Comparison of ENCODE assay signal across 18 cellular contexts in the genomic region with DNA sequence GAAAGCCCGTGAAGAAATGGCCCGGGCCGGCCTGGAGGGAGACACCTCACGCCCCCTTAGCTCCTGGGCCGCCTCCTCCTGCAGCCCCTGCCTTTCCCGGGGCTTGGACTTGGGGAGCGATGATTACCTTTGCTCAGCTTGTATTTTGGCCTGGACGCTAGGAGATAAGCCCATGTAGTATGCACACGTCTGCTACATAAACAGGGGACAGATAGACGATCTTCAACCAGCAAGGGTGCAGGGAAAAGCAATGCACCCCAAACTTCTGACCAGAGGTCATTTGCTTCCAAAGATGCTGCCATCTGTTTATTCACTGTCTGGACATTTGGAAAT. TPM values are rescaled to one million over a fixed set of nuclear protein-coding genes. Genes with fewer than 3 reads are reported as not detected.
DNase-seq lines count a peak whose midpoint lies in the region; ATAC-seq and TF ChIP-seq lines count a peak whose summit lies in the region.
"Had no signal": no experiment of that assay in that cellular context is flagged by ENCODE, and none has a peak within 500 bp of the region (broad histone marks: within the 10 kb centered on the region; RNA-seq: fewer than 3 reads in every experiment).

No MANE protein-coding gene starts in this region.

- H2AFZ ChIP-seq in SU-DHL-6 (ENCODE audit: low read depth, low read length, severe bottlenecking): no peak overlapping the region

- peak; percentile 66 for DNase-seq in DMS 273 (lab: John Stamatoyannopoulos, UW; ENCODE audit: unreplicated experiment)
- DNase-seq in DMS 273 treated with DMSO at 0.1 percent for 48 hours (lab: John Stamatoyannopoulos, UW): no peak
- no peak for DNase-seq in mesothelial cell of epicardium (ENCODE audit: low spot score in 2 of 2, unreplicated experiment in 2 of 2)
- DNase-seq in NCI-H1694 treated with DMSO at 0.1 percent for 48 hours (lab: John Stamatoyannopoulos, UW): no peak
- DNase-seq: activated CD8-positive, alpha-beta memory T cell treated with anti-CD3 and anti-CD28 coated beads for 24 hours; GOT3; lower lobe of right lung; NCI-H446 treated with DMSO at 0.1 percent for 48 hours; stimulated activated CD4-positive, alpha-beta T cell treated with anti-CD3 and anti-CD28 coated beads, Interleukin-12 subunit alpha, Interleukin-12 subunit beta, amount 100 ng/mL, for 4 hours; T1000; tibial artery had no signal

- H3K27me3 Mint-ChIP-seq in mesothelial cell of epicardium (ENCODE audit: low read depth): peaks cover 75% of the 10 kb centered on the region

- no peaks in the 10 kb centered on the region for H3K9me3 ChIP-seq in SU-DHL-6 (ENCODE audit: insufficient read depth, low read length)
- H3K9me3 ChIP-seq: lower lobe of right lung, tibial artery had no signal

- H3F3A ChIP-seq in SU-DHL-6 (ENCODE audit: insufficient read depth): peaks cover 4% of the 10 kb centered on the region; the same call in 1 of the 2 replicates

- no peaks in the 10 kb centered on the region for H3K36me3 ChIP-seq in SU-DHL-6 (ENCODE audit: low read length)
- H3K36me3 ChIP-seq: lower lobe of right lung, tibial artery had no signal

- ATAC-seq in GM18517 (IDR thresholded peaks at IDR 0.05; ENCODE audit: unreplicated experiment) (no peak), GM18870 (IDR thresholded peaks at IDR 0.05; ENCODE audit: unreplicated experiment) (no peak)
- ATAC-seq: esophagus mucosa had no signal

- no peaks in the 10 kb centered on the region for H3K9me2 ChIP-seq in SU-DHL-6 (replicated peaks; ENCODE audit: insufficient read depth, low read length)

- H3K9ac ChIP-seq in SU-DHL-6 (ENCODE audit: low read length): no peak overlapping the region

- H3K79me2 ChIP-seq in SU-DHL-6 (ENCODE audit: insufficient read depth, low read length): no peaks in the 10 kb centered on the region

- H3K27ac ChIP-seq in SU-DHL-6 (ENCODE audit: low read depth, low read length): no peak overlapping the region
- H3K27ac ChIP-seq: 22Rv1, lower lobe of right lung, tibial artery had no signal

- H3K4me3 ChIP-seq in GM08714 (ENCODE audit: low read length) (peak overlapping the region; percentile 33), SU-DHL-6 (ENCODE audit: insufficient read depth, low read length, poor library complexity, severe bottlenecking) (no peak overlapping the region)

- no peaks in the 10 kb centered on the region for H3K36me3 Mint-ChIP-seq in mesothelial cell of epicardium

- H3K9me3 Mint-ChIP-seq in mesothelial cell of epicardium: no peaks in the 10 kb centered on the region

- no peaks in the 10 kb centered on the region for H3K27me3 ChIP-seq in SU-DHL-6 (ENCODE audit: low read length)

- TF ChIP-seq CTCF in SU-DHL-6 (IDR thresholded peaks at IDR 0.05; ENCODE audit: insufficient read depth, low read length, poor library complexity, severe bottlenecking): no peak
- no peak for TF ChIP-seq CTCF in mesothelial cell of epicardium (IDR thresholded peaks at IDR 0.05; ENCODE audit: unreplicated experiment)

- H4K20me1 ChIP-seq in SU-DHL-6 (ENCODE audit: low read depth, low read length): no peaks in the 10 kb centered on the region

- H3K27ac Mint-ChIP-seq in mesothelial cell of epicardium: no peak overlapping the region

- H3K4me2 ChIP-seq in SU-DHL-6 (ENCODE audit: low read depth, low read length, poor library complexity, severe bottlenecking): peak overlapping the region; percentile 43

- H3K4me3 Mint-ChIP-seq in mesothelial cell of epicardium: peak overlapping the region; percentile 0

- H3K4me1 Mint-ChIP-seq in mesothelial cell of epicardium: peaks cover 16% of the 10 kb centered on the region

RNA-seq across cellular contexts. Expression of gene TP73, which starts 0.9 kb away (rescaled TPM):
- total RNA-seq in mesothelial cell of epicardium: 1.0 to 1.4 TPM (median 1.2 TPM) in 3 replicates
- total RNA-seq: RPMI7951 had no signal

RNA-seq across cellular contexts. Expression of gene WRAP73, which starts 3.3 kb away (rescaled TPM):
- 20.8 to 26.4 TPM (median 21.4 TPM) in 3 replicates for total RNA-seq in mesothelial cell of epicardium

RNA-seq across cellular contexts. Expression of gene TPRG1L, which starts 28.4 kb away (rescaled TPM):
- 15.1 to 15.9 TPM (median 15.7 TPM) in 3 replicates for total RNA-seq in mesothelial cell of epicardium

RNA-seq across cellular contexts. Expression of gene MEGF6, which starts 41.9 kb away (rescaled TPM):
- 194 to 209 TPM (median 204 TPM) in 3 replicates for total RNA-seq in mesothelial cell of epicardium
